In genomic region chr2:128687551-128687945, GRCh38 we compare ENCODE assay signal across 24 cellular contexts.
DNase-seq lines count a peak whose midpoint lies in the region; ATAC-seq and TF ChIP-seq lines count a peak whose summit lies in the region.
"Had no signal": no experiment of that assay in that cellular context is flagged by ENCODE, and none has a peak within 500 bp of the region (broad histone marks: within the 10 kb centered on the region; RNA-seq: fewer than 3 reads in every experiment).

No MANE protein-coding gene starts in this region.

- POLR2A ChIA-PET in activated CD4-positive, alpha-beta T cell treated with anti-CD3 and anti-CD28 coated beads, Interleukin-2, amount 10 ng/mL, durations not matched to agents 7 days and 5 days (lab: Charles Lee) = no interaction called here

- no peak overlapping the region for H2BK120ac ChIP-seq in trophoblast cell (ENCODE audit: insufficient read depth, low read length, poor library complexity)

- DNase-seq in activated CD4-positive, alpha-beta T cell treated with anti-CD3 and anti-CD28 coated beads, Interleukin-2, amount 10 ng/mL, durations not matched to agents 7 days and 5 days = no peak
- no peak for DNase-seq in activated CD4-positive, alpha-beta T cell treated with anti-CD3 and anti-CD28 coated beads for 48 hours
- DNase-seq in trophoblast cell = no peak
- DNase-seq in activated T-cell treated with anti-CD3 and anti-CD28 coated beads, Interleukin-2, amount 50 U/mL, for 48 hours = no peak
- DNase-seq: 8988T; ACHN; BE2C; CD4-positive, CD25-positive, alpha-beta regulatory T cell; HCEC 1CT; IMR-90; KG1; NCI-H1048; NCI-H1417; NCI-H1694; NCI-H2029 treated with DMSO at 0.1 percent for 48 hours; NCI-H446 treated with DMSO at 0.1 percent for 48 hours; NCI-H526; NCI-H82; RPMI8226; SHP77 had no signal

- H2AK5ac ChIP-seq in trophoblast cell (ENCODE audit: low read length) = no peak overlapping the region

- peaks cover 44 to 98% (median 89%) of the 10 kb centered on the region in 10 experiments for H3K4me1 ChIP-seq in BLaER1 treated with 17β-estradiol and CSF1 and Interleukin-3, amounts not matched to agents 10 nM and 100 nM
- peaks cover 43% of the 10 kb centered on the region for H3K4me1 ChIP-seq in Loucy (ENCODE audit: insufficient read depth, low read length, poor library complexity, severe bottlenecking)
- H3K4me1 ChIP-seq in trophoblast cell (ENCODE audit: control insufficient read depth in 1 of 2, insufficient read depth in 2 of 2, low read length in 2 of 2) = peaks cover 0 to under 1% of the 10 kb centered on the region in 2 experiments
- H3K4me1 ChIP-seq: BE2C had no signal

- H3K14ac ChIP-seq in trophoblast cell (ENCODE audit: low read length) = no peak overlapping the region

- H3K9me3 Mint-ChIP-seq in activated CD4-positive, alpha-beta T cell treated with anti-CD3 and anti-CD28 coated beads, Interleukin-2, amount 10 ng/mL, durations not matched to agents 7 days and 5 days = no peaks in the 10 kb centered on the region
- H3K9me3 Mint-ChIP-seq: CD4-positive, CD25-positive, alpha-beta regulatory T cell had no signal

- no peaks in the 10 kb centered on the region for H3K9me2 ChIP-seq in Loucy (replicated peaks; ENCODE audit: low read depth, low read length)

- H3K79me2 ChIP-seq in Loucy (ENCODE audit: insufficient read depth, low read length) (no peaks in the 10 kb centered on the region), trophoblast cell (ENCODE audit: control insufficient read depth, insufficient read depth, low read length, poor library complexity) (no peaks in the 10 kb centered on the region)

- peak overlapping the region; percentile 80 to 97 (median 94) for H3K4me2 ChIP-seq in BLaER1 treated with 17β-estradiol and CSF1 and Interleukin-3, amounts not matched to agents 10 nM and 100 nM
- H3K4me2 ChIP-seq in Loucy (ENCODE audit: low read depth, low read length, poor library complexity, severe bottlenecking) = no peak overlapping the region
- H3K4me2 ChIP-seq in trophoblast cell (ENCODE audit: low read length) = no peak overlapping the region

- peak overlapping the region; percentile 55 for H3K27ac Mint-ChIP-seq in activated CD4-positive, alpha-beta T cell treated with anti-CD3 and anti-CD28 coated beads, Interleukin-2, amount 10 ng/mL, durations not matched to agents 7 days and 5 days
- H3K27ac Mint-ChIP-seq: CD4-positive, CD25-positive, alpha-beta regulatory T cell had no signal

- peaks cover 0 to 7% (median 0%) of the 10 kb centered on the region in 11 experiments; a peak in 1 of 22 replicates for H3K9me3 ChIP-seq in BLaER1 treated with 17β-estradiol and CSF1 and Interleukin-3, amounts not matched to agents 10 nM and 100 nM (replicated peaks in 1 of 11)
- H3K9me3 ChIP-seq in Loucy (ENCODE audit: insufficient read depth, low read depth, low read length) (no peaks in the 10 kb centered on the region), trophoblast cell (ENCODE audit: insufficient read depth, low read depth, low read length) (peaks cover 6% of the 10 kb centered on the region)
- H3K9me3 ChIP-seq: BE2C had no signal

- CTCF ChIA-PET in activated CD4-positive, alpha-beta T cell treated with anti-CD3 and anti-CD28 coated beads, Interleukin-2, amount 10 ng/mL, durations not matched to agents 7 days and 5 days (lab: Charles Lee) = interaction anchor here (0.6 kb wide), 1 partner anchor 231 kb away, joined by 3 read pairs; no protein-coding TSS in a partner anchor

- no peaks in the 10 kb centered on the region for H3K36me3 ChIP-seq in BLaER1 treated with 17β-estradiol and CSF1 and Interleukin-3, amounts not matched to agents 10 nM and 100 nM
- H3K36me3 ChIP-seq in Loucy (ENCODE audit: insufficient read depth, low read length) (no peaks in the 10 kb centered on the region), trophoblast cell (ENCODE audit: control insufficient read depth in 1 of 2, insufficient read depth in 2 of 2, low read length in 2 of 2) (no peaks in the 10 kb centered on the region)
- H3K36me3 ChIP-seq: BE2C had no signal

- peak overlapping the region in 9 of 11 experiments; percentile 3 to 88 (median 76); a peak in 14 of 22 replicates for H3K27ac ChIP-seq in BLaER1 treated with 17β-estradiol and CSF1 and Interleukin-3, amounts not matched to agents 10 nM and 100 nM
- no peak overlapping the region for H3K27ac ChIP-seq in trophoblast cell (ENCODE audit: low read depth, low read length)

- no peak overlapping the region for H3K23ac ChIP-seq in trophoblast cell (ENCODE audit: low read length)

- no peak overlapping the region for H2AFZ ChIP-seq in Loucy (ENCODE audit: low read length)
- H2AFZ ChIP-seq in trophoblast cell (ENCODE audit: insufficient read depth, low read length, poor library complexity) = no peak overlapping the region

- WGBS in trophoblast cell (ENCODE audit: extremely low coverage, insufficient coverage, insufficient read length) = no CpG with 5 or more reads among the region's 4 CpGs

- H3K4ac ChIP-seq in trophoblast cell (ENCODE audit: low read depth, low read length) = no peak overlapping the region

- no peak overlapping the region for H3K4me3 Mint-ChIP-seq in activated CD4-positive, alpha-beta T cell treated with anti-CD3 and anti-CD28 coated beads, Interleukin-2, amount 10 ng/mL, durations not matched to agents 7 days and 5 days
- H3K4me3 Mint-ChIP-seq: CD4-positive, CD25-positive, alpha-beta regulatory T cell had no signal

- no peak overlapping the region for H4K91ac ChIP-seq in trophoblast cell (ENCODE audit: low read depth, low read length)

- no peak for TF ChIP-seq CTCF in Loucy (conservative IDR thresholded peaks at IDR 0.05; ENCODE audit: low read length)

- no peak overlapping the region for H2BK12ac ChIP-seq in trophoblast cell (ENCODE audit: low read length)

- no peaks in the 10 kb centered on the region for H3F3A ChIP-seq in Loucy (ENCODE audit: low read depth)

- peak overlapping the region in 2 of 11 experiments; percentile 57 to 71; a peak in 3 of 22 replicates for H3K9ac ChIP-seq in BLaER1 treated with 17β-estradiol and CSF1 and Interleukin-3, amounts not matched to agents 10 nM and 100 nM
- H3K9ac ChIP-seq in Loucy (ENCODE audit: low read depth, low read length, poor library complexity, severe bottlenecking) (peak overlapping the region; percentile 69), trophoblast cell (ENCODE audit: low read length) (no peak overlapping the region)

- 0 out of 22 replicates have a peak, but pooled peaks cover 0 to 5% (median 0%) of the 10 kb centered on the region in 11 experiments for H4K20me1 ChIP-seq in BLaER1 treated with 17β-estradiol and CSF1 and Interleukin-3, amounts not matched to agents 10 nM and 100 nM
- H4K20me1 ChIP-seq in Loucy (ENCODE audit: insufficient read depth, low read length, poor library complexity, severe bottlenecking) = no peaks in the 10 kb centered on the region

- H3K18ac ChIP-seq in trophoblast cell (ENCODE audit: low read length) = no peak overlapping the region

- no peak overlapping the region for H4K8ac ChIP-seq in trophoblast cell (ENCODE audit: low read depth, low read length)

- peaks cover 42% of the 10 kb centered on the region for H3K4me1 Mint-ChIP-seq in activated CD4-positive, alpha-beta T cell treated with anti-CD3 and anti-CD28 coated beads, Interleukin-2, amount 10 ng/mL, durations not matched to agents 7 days and 5 days
- H3K4me1 Mint-ChIP-seq: CD4-positive, CD25-positive, alpha-beta regulatory T cell had no signal

- peaks cover 2% of the 10 kb centered on the region for H3K27me3 Mint-ChIP-seq in activated CD4-positive, alpha-beta T cell treated with anti-CD3 and anti-CD28 coated beads, Interleukin-2, amount 10 ng/mL, durations not matched to agents 7 days and 5 days

- no peak for ATAC-seq in HG02981 (IDR thresholded peaks at IDR 0.05; ENCODE audit: unreplicated experiment)
- ATAC-seq: GM12878 had no signal

- H3K27me3 ChIP-seq in BLaER1 treated with 17β-estradiol and CSF1 and Interleukin-3, amounts not matched to agents 10 nM and 100 nM = peaks cover 0 to 64% (median 0%) of the 10 kb centered on the region in 11 experiments; a peak in 6 of 22 replicates
- H3K27me3 ChIP-seq in Loucy (ENCODE audit: insufficient read depth, low read length, poor library complexity, severe bottlenecking) (no peaks in the 10 kb centered on the region), trophoblast cell (ENCODE audit: insufficient read depth, low read length) (no peaks in the 10 kb centered on the region)
- H3K27me3 ChIP-seq: BE2C had no signal

- H3K4me3 ChIP-seq in BLaER1 treated with 17β-estradiol and CSF1 and Interleukin-3, amounts not matched to agents 10 nM and 100 nM = no peak overlapping the region
- no peak overlapping the region for H3K4me3 ChIP-seq in Loucy (ENCODE audit: low read length, poor library complexity, severe bottlenecking)
- no peak overlapping the region for H3K4me3 ChIP-seq in trophoblast cell (ENCODE audit: low read depth, low read length)
- H3K4me3 ChIP-seq: GM12878 had no signal

- peak overlapping the region; percentile 43 for H4K12ac ChIP-seq in trophoblast cell (ENCODE audit: low read depth, low read length)

- no peak overlapping the region for H2BK5ac ChIP-seq in trophoblast cell (ENCODE audit: low read depth, low read length, poor library complexity)

- no peaks in the 10 kb centered on the region for H3K36me3 Mint-ChIP-seq in activated CD4-positive, alpha-beta T cell treated with anti-CD3 and anti-CD28 coated beads, Interleukin-2, amount 10 ng/mL, durations not matched to agents 7 days and 5 days (ENCODE audit: low read depth)
- H3K36me3 Mint-ChIP-seq: CD4-positive, CD25-positive, alpha-beta regulatory T cell had no signal

- peaks cover under 1% of the 10 kb centered on the region for H3K79me1 ChIP-seq in trophoblast cell (ENCODE audit: low read length)

Comparison
In these comparisons a context has a peak if more than half of its experiments do, and no peak if none do; other contexts are left out.
1. H3K4me2 ChIP-seq: peak in BLaER1 treated with 17β-estradiol and CSF1 and Interleukin-3, amounts not matched to agents 10 nM and 100 nM (11 of 11); none in Loucy (single experiment) and trophoblast cell (single experiment).